21 cellular contexts compared by ENCODE assay signal in the genomic region with DNA sequence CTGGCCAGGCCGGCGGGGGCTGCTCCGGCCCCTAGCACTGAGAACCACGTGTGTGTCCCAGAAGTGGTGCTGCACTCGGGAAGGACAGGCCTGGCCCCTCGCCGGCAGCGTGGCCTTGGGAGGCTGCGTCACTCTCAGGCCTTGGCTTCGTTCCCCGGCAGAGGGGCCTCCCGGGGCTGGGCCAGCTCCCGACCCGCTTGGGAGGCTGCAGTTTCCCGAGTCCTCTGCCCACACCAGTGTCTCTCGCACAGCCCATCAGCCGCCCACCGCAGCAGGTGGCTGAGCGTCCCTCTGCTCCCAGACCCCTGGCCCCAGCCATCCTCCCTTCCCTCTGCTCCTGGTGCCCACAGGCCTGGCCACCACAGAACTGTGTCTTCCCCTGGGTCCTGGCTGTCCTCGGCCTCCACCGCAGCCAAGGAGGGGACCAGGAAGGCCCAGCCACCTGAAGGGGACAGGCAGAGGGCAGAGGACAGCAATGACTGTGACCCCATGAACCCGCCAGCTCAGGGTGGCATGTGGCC. TPM values are rescaled to one million over a fixed set of nuclear protein-coding genes. Genes with fewer than 3 reads are reported as not detected.
DNase-seq lines count a peak whose midpoint lies in the region; ATAC-seq, FAIRE-seq and TF ChIP-seq lines count a peak whose summit lies in the region.
"Had no signal": no experiment of that assay in that cellular context is flagged by ENCODE, and none has a peak within 500 bp of the region (broad histone marks: within the 10 kb centered on the region; RNA-seq: fewer than 3 reads in every experiment).

No MANE protein-coding gene starts in this region.

- H2BK12ac ChIP-seq in neuronal stem cell (ENCODE audit: low read length): no peak overlapping the region

- TF ChIP-seq CTCF in right atrium auricular region (IDR thresholded peaks at IDR 0.05): no peak
- no peak for TF ChIP-seq CTCF in glutamatergic neuron (IDR thresholded peaks at IDR 0.05; ENCODE audit: partially characterized antibody, unreplicated experiment)

- H2BK120ac ChIP-seq in neuronal stem cell (ENCODE audit: low read depth, low read length): no peak overlapping the region

- no peak overlapping the region for H3K4me3 Mint-ChIP-seq in glutamatergic neuron (ENCODE audit: unreplicated experiment)

- H3K4me3 ChIP-seq in right atrium auricular region (no peak overlapping the region), neuronal stem cell (ENCODE audit: low read length in 2 of 2) (no peak overlapping the region)
- H3K4me3 ChIP-seq: BLaER1 treated with 17β-estradiol and CSF1 and Interleukin-3, amounts not matched to agents 10 nM and 100 nM; GM23248 had no signal

- no peak for TF ChIP-seq POLR2A in GM12892 (IDR thresholded peaks at IDR 0.05; ENCODE audit: low read depth, low read length)

- H2AK5ac ChIP-seq in neuronal stem cell (ENCODE audit: low read depth, low read length): no peak overlapping the region

- peak overlapping the region; percentile 63 for H3K14ac ChIP-seq in neuronal stem cell (ENCODE audit: low read length)

- intact Hi-C loops in Right ventricle myocardium inferior (cut with DNase I): no loop called here

- no peaks in the 10 kb centered on the region for H3K27me3 ChIP-seq in right atrium auricular region
- H3K27me3 ChIP-seq in neuronal stem cell (ENCODE audit: control insufficient read depth in 3 of 3, insufficient read depth in 3 of 3, low read depth in 1 of 3, low read length in 3 of 3): no peaks in the 10 kb centered on the region
- H3K27me3 ChIP-seq: BLaER1 treated with 17β-estradiol and CSF1 and Interleukin-3, amounts not matched to agents 10 nM and 100 nM had no signal

- no peak for ATAC-seq in Right ventricle myocardium inferior
- ATAC-seq: HCT116 had no signal

- no peak overlapping the region for H3K9ac ChIP-seq in neuronal stem cell (ENCODE audit: low read depth, low read length, poor library complexity)
- H3K9ac ChIP-seq: BLaER1 treated with 17β-estradiol and CSF1 and Interleukin-3, amounts not matched to agents 10 nM and 100 nM; GM23248 had no signal

- H3K36me3 Mint-ChIP-seq in glutamatergic neuron (ENCODE audit: unreplicated experiment): peaks cover 17% of the 10 kb centered on the region

- H3K36me3 ChIP-seq in right atrium auricular region: no peaks in the 10 kb centered on the region
- peaks cover 0 to 3% of the 10 kb centered on the region in 2 donors for H3K36me3 ChIP-seq in neuronal stem cell (replicated peaks in 1 of 2; ENCODE audit: control insufficient read depth in 2 of 2, insufficient read depth in 2 of 2, low read length in 2 of 2)

- H4K8ac ChIP-seq in neuronal stem cell (ENCODE audit: low read depth, low read length): no peak overlapping the region

- H3K27ac Mint-ChIP-seq in glutamatergic neuron (ENCODE audit: unreplicated experiment): no peak overlapping the region

- H3K4ac ChIP-seq in neuronal stem cell (ENCODE audit: low read length): no peak overlapping the region

- H3K4me2 ChIP-seq in neuronal stem cell (ENCODE audit: insufficient read depth, low read length, poor library complexity, severe bottlenecking): no peak overlapping the region
- H3K4me2 ChIP-seq: BLaER1 treated with 17β-estradiol and CSF1 and Interleukin-3, amounts not matched to agents 10 nM and 100 nM had no signal

- H4K91ac ChIP-seq in neuronal stem cell (ENCODE audit: low read depth, low read length, poor library complexity): no peak overlapping the region

- peak overlapping the region; percentile 43 for H3K23ac ChIP-seq in neuronal stem cell (ENCODE audit: low read depth, low read length, poor library complexity)

- H3K27ac ChIP-seq in right atrium auricular region (no peak overlapping the region), neuronal stem cell (replicated peaks; ENCODE audit: low read length) (no peak overlapping the region)
- H3K27ac ChIP-seq: BLaER1 treated with 17β-estradiol and CSF1 and Interleukin-3, amounts not matched to agents 10 nM and 100 nM; GM23248 had no signal

- no peak overlapping the region for H2BK15ac ChIP-seq in neuronal stem cell (ENCODE audit: low read length)

- H3K9me3 ChIP-seq in right atrium auricular region: peaks cover 5 to 18% of the 10 kb centered on the region in 2 donors
- peaks cover 12 to 16% of the 10 kb centered on the region in 2 donors for H3K9me3 ChIP-seq in neuronal stem cell (replicated peaks in 1 of 2; ENCODE audit: control insufficient read depth in 2 of 2, insufficient read depth in 1 of 2, low read depth in 1 of 2, low read length in 2 of 2)

- peaks cover 5% of the 10 kb centered on the region for H3K27me3 Mint-ChIP-seq in glutamatergic neuron (ENCODE audit: unreplicated experiment)

- H2AFZ ChIP-seq in neuronal stem cell (ENCODE audit: low read length): no peak overlapping the region
- H2AFZ ChIP-seq: GM23248 had no signal

- H3K4me1 Mint-ChIP-seq in glutamatergic neuron (ENCODE audit: low read depth, unreplicated experiment): peaks cover 8% of the 10 kb centered on the region

- no peak for FAIRE-seq in GM12892 (lab: Jason Lieb, UNC)
- FAIRE-seq: GM18507, HTR-8/SVneo had no signal

- peaks cover 12% of the 10 kb centered on the region for H3K9me3 Mint-ChIP-seq in glutamatergic neuron (ENCODE audit: unreplicated experiment)

- H3K79me1 ChIP-seq in neuronal stem cell (ENCODE audit: low read depth, low read length): no peaks in the 10 kb centered on the region

- no peak overlapping the region for H2BK5ac ChIP-seq in neuronal stem cell (ENCODE audit: low read length)

- peak overlapping the region; percentile 17 for H3K18ac ChIP-seq in neuronal stem cell (ENCODE audit: low read length)

- WGBS in neuronal stem cell (ENCODE audit: extremely low coverage in 2 of 2, insufficient read length in 2 of 2, insufficient replicate concordance in 1 of 2), 2 donors: no CpG with 5 or more reads among the region's 22 CpGs

- peak; percentile 39 for DNase-seq in Right ventricle myocardium inferior (ENCODE audit: missing footprints)
- no peak for DNase-seq in right atrium auricular region (ENCODE audit: low spot score)
- DNase-seq in glutamatergic neuron: peak; percentile 13
- no peak for DNase-seq in neuronal stem cell (ENCODE audit: low spot score)
- DNase-seq in activated CD4-positive, alpha-beta T cell treated with anti-CD3 and anti-CD28 coated beads for 1 hour: no peak
- no peak for DNase-seq in mucosa of gallbladder (ENCODE audit: low spot score)
- DNase-seq in GM12892 (ENCODE audit: insufficient read length): no peak
- DNase-seq in activated CD4-positive, CD25-positive, alpha-beta regulatory T cell (lab: John Stamatoyannopoulos, UW): no peak
- DNase-seq: DMS79 treated with DMSO at 0.1 percent for 48 hours, GM23248, NCI-H1105 treated with DMSO at 0.1 percent for 48 hours, NCI-H187 treated with DMSO at 0.1 percent for 48 hours, NCI-H2171, NCI-H446 treated with DMSO at 0.1 percent for 48 hours, NCI-H748 treated with DMSO at 0.1 percent for 48 hours, RPMI8226 had no signal

- H3K4me1 ChIP-seq in right atrium auricular region (peaks cover 0 to 10% of the 10 kb centered on the region in 2 donors), neuronal stem cell (ENCODE audit: control insufficient read depth in 2 of 2, insufficient read depth in 1 of 2, low read depth in 1 of 2, low read length in 2 of 2) (no peaks in the 10 kb centered on the region)

RNA-seq across cellular contexts. Expression of gene CPLX1, which starts 10.9 kb away (rescaled TPM):
- total RNA-seq in Right ventricle myocardium inferior (3.1 TPM), right atrium auricular region (1 to 10 TPM in 1 of 2 donors, under 1 TPM in 1; 0.98 to 2.3 TPM), glutamatergic neuron (ENCODE audit: unreplicated experiment) (115 TPM), mucosa of gallbladder (3.3 TPM)
- polyA plus RNA-seq in neuronal stem cell (2013, experiment 1 of 2): 0.13 TPM
- 0.12 TPM for polyA plus RNA-seq in neuronal stem cell (2013, experiment 2 of 2)
- polyA plus RNA-seq in GM12892 (2012; ENCODE audit: missing spikeins): not detected
- total RNA-seq: GM23248, LHCN-M2 had no signal
- polyA plus RNA-seq: GM23248 had no signal

Comparison
In these comparisons a context has a peak if more than half of its experiments do, and no peak if none do; other contexts are left out.
1. DNase-seq: peak in Right ventricle myocardium inferior (single experiment) and glutamatergic neuron (single experiment); none in right atrium auricular region (single experiment), neuronal stem cell (single experiment), activated CD4-positive, alpha-beta T cell treated with anti-CD3 and anti-CD28 coated beads for 1 hour (single experiment), mucosa of gallbladder (single experiment), GM12892 (single experiment) and activated CD4-positive, CD25-positive, alpha-beta regulatory T cell (0 of 4).
2. RNA of gene CPLX1, which starts 10.9 kb away (total RNA-seq): 115 TPM in glutamatergic neuron (single experiment); 3.3 TPM in mucosa of gallbladder (single experiment), 3.1 TPM in Right ventricle myocardium inferior (single experiment) and 0.98 to 2.3 TPM in right atrium auricular region; every median in the first group is over 10 times any median in the second.